In the genomic region with DNA sequence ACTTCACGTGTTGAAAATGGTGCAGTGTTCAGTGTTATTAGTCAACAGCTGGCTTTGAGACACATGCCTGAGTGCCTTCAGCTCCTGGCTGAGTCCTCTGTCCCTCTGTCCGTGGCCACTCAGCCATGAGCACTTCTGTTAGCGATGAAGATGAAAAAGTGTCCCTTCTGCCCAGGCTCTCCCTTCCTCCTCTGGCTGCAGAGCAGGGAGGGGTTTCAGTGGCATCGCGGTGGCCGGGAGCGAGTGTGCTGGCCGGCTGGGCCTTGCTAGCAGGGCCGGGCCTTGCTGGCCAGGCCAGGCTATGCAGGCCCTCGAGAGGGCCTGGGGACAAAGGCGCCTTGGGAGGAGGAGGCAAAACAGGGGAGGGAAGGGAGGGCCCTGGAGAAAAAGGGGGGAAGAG, we compare ENCODE assay signal across 2 cellular contexts.
A peak's percentile ranks its signal among the peaks of the same experiment; 100 is the strongest.
TF ChIP-seq lines count a peak whose summit lies in the region.

No MANE protein-coding gene starts in this region.

TF ChIP-seq in HCT116, 20 proteins besides CTCF, POLR2A, EP300 and RAD21:
- no peak for TF ChIP-seq EZH2phosphoT487 (IDR thresholded peaks at IDR 0.05; ENCODE audit: borderline replicate concordance)
- no peak for TF ChIP-seq ELF1 (IDR thresholded peaks at IDR 0.05; ENCODE audit: borderline replicate concordance, low read depth)
- TF ChIP-seq JUND (IDR thresholded peaks at IDR 0.05) = no peak
- TF ChIP-seq ZFX (IDR thresholded peaks at IDR 0.05) = no peak
- no peak for TF ChIP-seq ZNF274 (IDR thresholded peaks at IDR 0.05; ENCODE audit: low read depth, low read length)
- no peak for TF ChIP-seq SP1 (IDR thresholded peaks at IDR 0.05; ENCODE audit: low read depth)
- TF ChIP-seq SIN3A (IDR thresholded peaks at IDR 0.05; ENCODE audit: low read depth) = no peak
- TF ChIP-seq POLR2AphosphoS5 (IDR thresholded peaks at IDR 0.05; ENCODE audit: low read depth, low read length) = no peak

TF ChIP-seq in HepG2, 621 proteins besides CTCF, POLR2A, EP300 and RAD21:
- TF ChIP-seq, protein P1, sequence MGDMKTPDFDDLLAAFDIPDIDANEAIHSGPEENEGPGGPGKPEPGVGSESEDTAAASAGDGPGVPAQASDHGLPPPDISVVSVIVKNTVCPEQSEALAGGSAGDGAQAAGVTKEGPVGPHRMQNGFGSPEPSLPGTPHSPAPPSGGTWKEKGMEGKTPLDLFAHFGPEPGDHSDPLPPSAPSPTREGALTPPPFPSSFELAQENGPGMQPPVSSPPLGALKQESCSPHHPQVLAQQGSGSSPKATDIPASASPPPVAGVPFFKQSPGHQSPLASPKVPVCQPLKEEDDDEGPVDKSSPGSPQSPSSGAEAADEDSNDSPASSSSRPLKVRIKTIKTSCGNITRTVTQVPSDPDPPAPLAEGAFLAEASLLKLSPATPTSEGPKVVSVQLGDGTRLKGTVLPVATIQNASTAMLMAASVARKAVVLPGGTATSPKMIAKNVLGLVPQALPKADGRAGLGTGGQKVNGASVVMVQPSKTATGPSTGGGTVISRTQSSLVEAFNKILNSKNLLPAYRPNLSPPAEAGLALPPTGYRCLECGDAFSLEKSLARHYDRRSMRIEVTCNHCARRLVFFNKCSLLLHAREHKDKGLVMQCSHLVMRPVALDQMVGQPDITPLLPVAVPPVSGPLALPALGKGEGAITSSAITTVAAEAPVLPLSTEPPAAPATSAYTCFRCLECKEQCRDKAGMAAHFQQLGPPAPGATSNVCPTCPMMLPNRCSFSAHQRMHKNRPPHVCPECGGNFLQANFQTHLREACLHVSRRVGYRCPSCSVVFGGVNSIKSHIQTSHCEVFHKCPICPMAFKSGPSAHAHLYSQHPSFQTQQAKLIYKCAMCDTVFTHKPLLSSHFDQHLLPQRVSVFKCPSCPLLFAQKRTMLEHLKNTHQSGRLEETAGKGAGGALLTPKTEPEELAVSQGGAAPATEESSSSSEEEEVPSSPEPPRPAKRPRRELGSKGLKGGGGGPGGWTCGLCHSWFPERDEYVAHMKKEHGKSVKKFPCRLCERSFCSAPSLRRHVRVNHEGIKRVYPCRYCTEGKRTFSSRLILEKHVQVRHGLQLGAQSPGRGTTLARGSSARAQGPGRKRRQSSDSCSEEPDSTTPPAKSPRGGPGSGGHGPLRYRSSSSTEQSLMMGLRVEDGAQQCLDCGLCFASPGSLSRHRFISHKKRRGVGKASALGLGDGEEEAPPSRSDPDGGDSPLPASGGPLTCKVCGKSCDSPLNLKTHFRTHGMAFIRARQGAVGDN (CRISPR knock-in tag; IDR thresholded peaks at IDR 0.05) = peak; percentile 25
- TF ChIP-seq MED8 (CRISPR knock-in tag; IDR thresholded peaks at IDR 0.05; ENCODE audit: insufficient replicate concordance) (no peak), AGO2 (optimal IDR thresholded peaks at IDR 0.05; ENCODE audit: low read depth, low read length) (peak; percentile 47)
